Comparison of ENCODE assay signal across 7 cellular contexts in the genomic region with DNA sequence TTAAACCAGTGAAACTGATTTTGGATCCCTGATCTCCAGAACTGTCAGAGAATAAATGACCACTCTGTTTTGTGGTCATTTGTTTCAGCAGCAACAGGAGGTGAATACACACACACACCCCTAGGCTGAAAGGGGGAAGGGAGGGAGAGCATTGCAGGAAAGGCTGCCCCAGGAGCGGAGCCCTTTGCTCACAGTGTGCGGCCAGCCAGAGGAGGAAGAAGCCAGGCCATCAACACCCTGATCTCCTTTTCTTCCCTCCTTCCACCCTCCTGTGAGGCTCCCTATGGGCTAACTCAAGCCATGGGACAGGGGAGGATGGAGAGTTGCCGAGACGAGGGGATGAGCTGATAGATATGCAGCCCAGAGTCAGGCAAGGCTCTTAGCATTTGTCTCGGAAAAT.
"Had no signal": no experiment of that assay in that cellular context is flagged by ENCODE, and none has a peak within 500 bp of the region (broad histone marks: within the 10 kb centered on the region; RNA-seq: fewer than 3 reads in every experiment).

No MANE protein-coding gene starts in this region.

- H3K4me2 ChIP-seq: KMS-11 had no signal

- DNase-seq: GOT3, H9, HCEC 1CT, Karpas-422, KBM-7 had no signal

- H3K27ac ChIP-seq: KMS-11 had no signal

- H3K36me3 Mint-ChIP-seq: IgD-negative memory B cell had no signal

- H3K4me1 Mint-ChIP-seq: IgD-negative memory B cell had no signal

- H3K27ac Mint-ChIP-seq: H9, IgD-negative memory B cell had no signal

- H3K9ac ChIP-seq: KMS-11 had no signal

- H3K4me3 Mint-ChIP-seq: H9, IgD-negative memory B cell had no signal
